ENCODE assay signal across 12 cellular contexts in the genomic region with DNA sequence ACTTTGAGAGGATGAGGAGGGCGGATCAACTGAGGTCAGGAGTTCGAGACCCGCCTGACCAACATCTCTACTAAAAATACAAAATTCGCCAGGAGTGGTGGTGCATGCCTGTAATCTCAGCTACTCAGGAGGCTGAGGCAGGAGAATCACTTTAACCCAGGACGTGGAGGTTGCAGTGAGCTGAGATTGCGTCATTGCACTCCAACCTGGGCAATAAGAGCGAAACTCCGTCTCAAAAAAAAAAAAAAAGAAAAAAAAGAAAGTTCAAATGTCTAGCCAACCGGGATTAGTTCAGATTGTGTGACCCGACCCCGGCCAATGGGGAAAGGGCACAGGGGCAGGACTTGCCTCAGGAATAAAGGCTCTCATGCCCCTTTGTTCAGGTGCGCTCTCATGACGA. TPM values are rescaled to one million over a fixed set of nuclear protein-coding genes. Genes with fewer than 3 reads are reported as not detected.
"Had no signal": no experiment of that assay in that cellular context is flagged by ENCODE, and none has a peak within 500 bp of the region (broad histone marks: within the 10 kb centered on the region; RNA-seq: fewer than 3 reads in every experiment).

No MANE protein-coding gene starts in this region.

RNA-seq across cellular contexts. Expression of a gene that starts 5.8 kb away (rescaled TPM):
- total RNA-seq: OCI-LY7, PC-3, PC-9, Right ventricle myocardium inferior, Right ventricle myocardium superior, RPMI7951, SJCRH30, SK-MEL-5 had no signal

RNA-seq across cellular contexts. Expression of a gene that starts 5.9 kb away (rescaled TPM):
- total RNA-seq: OCI-LY7, PC-3, PC-9, Peyer's patch, Right ventricle myocardium inferior, Right ventricle myocardium superior, RPMI7951, SJCRH30, SJSA1 had no signal

RNA-seq across cellular contexts. Expression of a gene that starts 58.2 kb away (rescaled TPM):
- total RNA-seq: OCI-LY7, PC-3, PC-9, Peyer's patch, RPMI7951, SJSA1, T-cell had no signal
- polyA plus RNA-seq: SK-N-SH had no signal
